In genomic region chr10:122286872-122287271, GRCh38 we compare ENCODE assay signal across 10 cellular contexts. TPM values are rescaled to one million over a fixed set of nuclear protein-coding genes. Genes with fewer than 3 reads are reported as not detected.
A peak's percentile ranks its signal among the peaks of the same experiment; 100 is the strongest.
DNase-seq lines count a peak whose midpoint lies in the region; ATAC-seq and TF ChIP-seq lines count a peak whose summit lies in the region.
"Had no signal": no experiment of that assay in that cellular context is flagged by ENCODE, and none has a peak within 500 bp of the region (broad histone marks: within the 10 kb centered on the region; RNA-seq: fewer than 3 reads in every experiment).

No MANE protein-coding gene starts in this region.

- peak overlapping the region in 49 of 59 donors; percentile 6 to 83 (median 50) for H3K27ac ChIP-seq in dorsolateral prefrontal cortex

- H3K36me3 ChIP-seq in mucosa of descending colon (ENCODE audit: low read depth) = no peaks in the 10 kb centered on the region

- H3K9me3 ChIP-seq in mucosa of descending colon = no peaks in the 10 kb centered on the region

- TF ChIP-seq CTCF in dorsolateral prefrontal cortex (IDR thresholded peaks at IDR 0.05 in 54 of 56, conservative IDR thresholded peaks at IDR 0.05 in 2 of 56; ENCODE audit: low read depth in 1 of 56, partially characterized antibody in 56 of 56) (peak in 6 of 56 donors; percentile 8 to 25 (median 22)), mucosa of descending colon (IDR thresholded peaks at IDR 0.05) (no peak), GM10266 (IDR thresholded peaks at IDR 0.05; ENCODE audit: control insufficient read depth, insufficient read depth, low read depth, missing control alignments) (no peak)

- ATAC-seq in mucosa of descending colon = peak; percentile 57
- no peak for ATAC-seq in stimulated activated naive CD8-positive, alpha-beta T cell treated with anti-CD3 and anti-CD28 coated beads, Interleukin-15, Interleukin-2, amounts not matched to agents 100 U/mL and 50 U/mL, for 24 hours
- ATAC-seq: natural killer cell treated with Interleukin-12 subunit alpha and Interleukin-12 subunit beta and Interleukin-15 and Interleukin-18, amount 100 ng/mL, for 72 hours had no signal

- H3K27me3 ChIP-seq in dorsolateral prefrontal cortex = no peaks in the 10 kb centered on the region

- no peak overlapping the region for H3K4me3 ChIP-seq in dorsolateral prefrontal cortex
- H3K4me3 ChIP-seq in mucosa of descending colon = no peak overlapping the region

- DNase-seq in AG20443 (ENCODE audit: low spot score) (peak; percentile 91), NCI-H2107 treated with DMSO at 0.1 percent for 48 hours (lab: John Stamatoyannopoulos, UW; ENCODE audit: unreplicated experiment) (peak; percentile 23), dorsolateral prefrontal cortex (peak in 8 of 10 donors; percentile 56 to 92 (median 77)), mucosa of descending colon (no peak), GM10266 (ENCODE audit: extremely low spot score) (no peak), GDM1 (lab: John Stamatoyannopoulos, UW) (no peak), NCI-H526 (lab: John Stamatoyannopoulos, UW) (no peak)
- no peak for DNase-seq in stimulated activated naive CD8-positive, alpha-beta T cell treated with anti-CD3 and anti-CD28 coated beads, Interleukin-15, Interleukin-2, amounts not matched to agents 100 U/mL and 50 U/mL, for 24 hours
- DNase-seq: KBM-7 had no signal

- H3K4me1 ChIP-seq in mucosa of descending colon (ENCODE audit: low read depth) = no peaks in the 10 kb centered on the region

- intact Hi-C loops in dorsolateral prefrontal cortex (cut with DNase I) (no loop called here), mucosa of descending colon (cut with DNase I, micrococcal nuclease) (no loop called here)

RNA-seq across cellular contexts. Expression of gene BTBD16, which starts 15.8 kb away (rescaled TPM):
- total RNA-seq in dorsolateral prefrontal cortex = 10 to 100 TPM in 1 of 120 experiments, 1 to 10 TPM in 86, under 1 TPM in 19, not detected in 14; 0.33 to 16.6 (median 2.3) TPM
- total RNA-seq in mucosa of descending colon = under 1 TPM; 0.16 to 0.60 (median 0.26) TPM
- total RNA-seq: natural killer cell treated with Interleukin-12 subunit alpha and Interleukin-12 subunit beta and Interleukin-15 and Interleukin-18, amount 100 ng/mL, for 72 hours had no signal

Comparison
In these comparisons a context has a peak if more than half of its experiments do, and no peak if none do; other contexts are left out.
1. DNase-seq: peak in AG20443 (single experiment), NCI-H2107 treated with DMSO at 0.1 percent for 48 hours (single experiment) and dorsolateral prefrontal cortex (8 of 10); none in mucosa of descending colon (0 of 3), GM10266 (single experiment), GDM1 (single experiment), NCI-H526 (0 of 2) and stimulated activated naive CD8-positive, alpha-beta T cell treated with anti-CD3 and anti-CD28 coated beads, Interleukin-15, Interleukin-2, amounts not matched to agents 100 U/mL and 50 U/mL, for 24 hours (single experiment).